In the genomic region with DNA sequence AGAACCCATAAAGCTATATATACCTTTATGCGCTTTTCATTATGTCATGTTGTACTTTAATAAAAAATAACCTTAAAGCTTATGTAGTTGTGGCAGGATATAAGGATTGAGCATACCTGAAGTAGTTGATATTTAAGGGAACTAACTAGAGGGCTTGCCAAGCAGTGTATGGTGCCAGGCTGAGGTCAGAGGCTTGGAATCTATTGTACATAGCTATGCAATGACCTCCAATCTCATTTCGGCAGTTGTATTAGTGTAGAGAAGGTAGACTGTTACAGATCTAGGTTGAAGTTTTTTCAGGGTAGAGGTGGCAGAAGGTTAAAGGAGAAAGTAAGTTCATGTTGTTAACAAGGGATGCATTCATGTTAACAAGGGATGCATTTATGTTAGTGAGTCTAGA, we compare ENCODE assay signal across 17 cellular contexts.
"Had no signal": no experiment of that assay in that cellular context is flagged by ENCODE, and none has a peak within 500 bp of the region (broad histone marks: within the 10 kb centered on the region; RNA-seq: fewer than 3 reads in every experiment).

No MANE protein-coding gene starts in this region.

- H3K9me3 ChIP-seq: esophagus squamous epithelium had no signal

- H3K4me1 ChIP-seq: esophagus squamous epithelium had no signal

- ATAC-seq: activated CD8-positive, alpha-beta memory T cell treated with anti-CD3 and anti-CD28 coated beads, Interleukin-2, amount 10 ng/mL, durations not matched to agents 7 days and 5 days; left lobe of liver had no signal

- H3K4me2 ChIP-seq: hepatocyte had no signal

- H3K79me2 ChIP-seq: hepatocyte had no signal

- H2AFZ ChIP-seq: hepatocyte had no signal

- H3K4me3 ChIP-seq: esophagus squamous epithelium, hepatocyte had no signal

- H3K36me3 ChIP-seq: esophagus squamous epithelium had no signal

- DNase-seq: activated B cell treated with CpG ODN at 0.5 μM for 24 hours; activated CD4-positive, alpha-beta memory T cell treated with anti-CD3 and anti-CD28 coated beads, Interleukin-2, amount 10 ng/mL, durations not matched to agents 7 days and 5 days; activated CD4-positive, alpha-beta T cell treated with anti-CD3 and anti-CD28 coated beads for 4 hours; activated CD8-positive, alpha-beta memory T cell treated with anti-CD3 and anti-CD28 coated beads, Interleukin-2, amount 10 ng/mL, durations not matched to agents 7 days and 5 days; activated naive CD4-positive, alpha-beta T cell treated with anti-CD3 and anti-CD28 coated beads for 36 hours; anterior cingulate cortex; effector memory CD4-positive, alpha-beta T cell; esophagus squamous epithelium; mammary epithelial cell; occipital lobe; retina; stimulated activated CD4-positive, alpha-beta T cell treated with anti-CD3 and anti-CD28 coated beads, Interleukin-12 subunit alpha, Interleukin-12 subunit beta, amount 100 ng/mL, for 4 hours; stimulated activated CD4-positive, alpha-beta T cell treated with anti-CD3 and anti-CD28 coated beads, Interleukin-1b, Interleukin-23, amount 100 ng/mL, for 48 hours; stimulated activated CD8-positive, alpha-beta memory T cell treated with anti-CD3 and anti-CD28 coated beads, Interleukin-4, amount 100 ng/mL, for 48 hours; stimulated activated naive CD4-positive, alpha-beta T cell had no signal

- H3K27me3 ChIP-seq: esophagus squamous epithelium, hepatocyte had no signal

- H3K27ac ChIP-seq: esophagus squamous epithelium, hepatocyte had no signal
